In genomic region chr17:199806-200603, GRCh38 we compare ENCODE assay signal across 11 cellular contexts. TPM values are rescaled to one million over a fixed set of nuclear protein-coding genes. Genes with fewer than 3 reads are reported as not detected.
DNase-seq lines count a peak whose midpoint lies in the region; ATAC-seq and TF ChIP-seq lines count a peak whose summit lies in the region.
"Had no signal": no experiment of that assay in that cellular context is flagged by ENCODE, and none has a peak within 500 bp of the region (broad histone marks: within the 10 kb centered on the region; RNA-seq: fewer than 3 reads in every experiment).

No MANE protein-coding gene starts in this region.

- peak overlapping the region; percentile 61; the same call in 1 of the 2 replicates for H3K27ac Mint-ChIP-seq in WTC11

- H3K9me3 ChIP-seq in neuronal stem cell (replicated peaks in 1 of 2; ENCODE audit: control insufficient read depth in 2 of 2, insufficient read depth in 1 of 2, low read depth in 1 of 2, low read length in 2 of 2): peaks cover 2% of the 10 kb centered on the region in 2 donors
- no peaks in the 10 kb centered on the region for H3K9me3 ChIP-seq in Peyer's patch

- H2BK12ac ChIP-seq in neuronal stem cell (ENCODE audit: low read length): no peak overlapping the region

- H3K9ac ChIP-seq in neuronal stem cell (ENCODE audit: low read depth, low read length, poor library complexity): no peak overlapping the region

- H3K36me3 ChIP-seq in neuronal stem cell (replicated peaks in 1 of 2; ENCODE audit: control insufficient read depth in 2 of 2, insufficient read depth in 2 of 2, low read length in 2 of 2) (no peaks in the 10 kb centered on the region), Peyer's patch (no peaks in the 10 kb centered on the region)

- TF ChIP-seq CTCF in WTC11 (IDR thresholded peaks at IDR 0.05): no peak
- no peak for TF ChIP-seq CTCF in Peyer's patch (IDR thresholded peaks at IDR 0.05)

- H3K4me1 Mint-ChIP-seq in WTC11: peaks cover 33% of the 10 kb centered on the region

- no peak overlapping the region for H3K4me3 Mint-ChIP-seq in WTC11
- H3K4me3 Mint-ChIP-seq: activated T-cell treated with anti-CD3 and anti-CD28 coated beads, Interleukin-2, amount 50 U/mL, for 4 hours had no signal

- H3K79me1 ChIP-seq in neuronal stem cell (ENCODE audit: low read depth, low read length): no peaks in the 10 kb centered on the region

- H4K91ac ChIP-seq in neuronal stem cell (ENCODE audit: low read depth, low read length, poor library complexity): no peak overlapping the region

- DNase-seq in Daoy (ENCODE audit: low read depth) (peak; percentile 70), WTC11 (ENCODE audit: low spot score) (peak; percentile 27), left ventricle myocardium superior (peak; percentile 60), neuronal stem cell (ENCODE audit: low spot score) (no peak), Peyer's patch (no peak), Kasumi-1 (lab: John Stamatoyannopoulos, UW) (no peak)
- DNase-seq: activated CD4-positive, CD25-positive, alpha-beta regulatory T cell treated with anti-CD3 and anti-CD28 coated beads, Interleukin-2, amount 50 U/mL, for 72 hours; activated T-cell treated with anti-CD3 and anti-CD28 coated beads, Interleukin-2, amount 50 U/mL, for 4 hours; NCI-H524 treated with DMSO at 0.1 percent for 48 hours had no signal

- peak overlapping the region; percentile 48 for H2AK5ac ChIP-seq in neuronal stem cell (ENCODE audit: low read depth, low read length)

- no peak overlapping the region for H3K4me3 ChIP-seq in neuronal stem cell (ENCODE audit: low read length in 2 of 2)
- H3K4me3 ChIP-seq in Peyer's patch: no peak overlapping the region

- no peak overlapping the region for H2AFZ ChIP-seq in neuronal stem cell (ENCODE audit: low read length)

- H3K27ac ChIP-seq in neuronal stem cell (replicated peaks; ENCODE audit: low read length) (no peak overlapping the region), Peyer's patch (peak overlapping the region in 2 of 4 donors; percentile 17 to 25)

- H3K27me3 ChIP-seq in neuronal stem cell (ENCODE audit: control insufficient read depth in 3 of 3, insufficient read depth in 3 of 3, low read depth in 1 of 3, low read length in 3 of 3) (peaks cover 0 to 58% (median 0%) of the 10 kb centered on the region in 3 experiments), Peyer's patch (no peaks in the 10 kb centered on the region)

- peak overlapping the region; percentile 38 for H3K18ac ChIP-seq in neuronal stem cell (ENCODE audit: low read length)

- H3K14ac ChIP-seq in neuronal stem cell (ENCODE audit: low read length): no peak overlapping the region

- H2BK5ac ChIP-seq in neuronal stem cell (ENCODE audit: low read length): no peak overlapping the region

- H4K8ac ChIP-seq in neuronal stem cell (ENCODE audit: low read depth, low read length): peak overlapping the region; percentile 29

- POLR2A ChIA-PET in WTC11 (lab: Charles Lee): no interaction called here

- no peaks in the 10 kb centered on the region for H3K36me3 Mint-ChIP-seq in WTC11

- H2BK15ac ChIP-seq in neuronal stem cell (ENCODE audit: low read length): no peak overlapping the region

- H3K4me1 ChIP-seq in neuronal stem cell (ENCODE audit: control insufficient read depth in 2 of 2, insufficient read depth in 1 of 2, low read depth in 1 of 2, low read length in 2 of 2): peaks cover 0 to 10% of the 10 kb centered on the region in 2 donors
- no peaks in the 10 kb centered on the region for H3K4me1 ChIP-seq in Peyer's patch

- intact Hi-C loops in left ventricle myocardium superior (cut with micrococcal nuclease): no loop called here

- no peak overlapping the region for H2BK120ac ChIP-seq in neuronal stem cell (ENCODE audit: low read depth, low read length)

- no peaks in the 10 kb centered on the region for H3K9me3 Mint-ChIP-seq in WTC11
- H3K9me3 Mint-ChIP-seq: activated T-cell treated with anti-CD3 and anti-CD28 coated beads, Interleukin-2, amount 50 U/mL, for 4 hours had no signal

- peak; percentile 31 for ATAC-seq in WTC11
- ATAC-seq in left ventricle myocardium superior: peak; percentile 62
- no peak for ATAC-seq in HG03280 (IDR thresholded peaks at IDR 0.05; ENCODE audit: unreplicated experiment)
- ATAC-seq in HG02840 (IDR thresholded peaks at IDR 0.05; ENCODE audit: low FRiP score, unreplicated experiment): no peak
- ATAC-seq: activated T-cell treated with anti-CD3 and anti-CD28 coated beads, Interleukin-2, amount 50 U/mL, for 4 hours had no signal

- H3K4ac ChIP-seq in neuronal stem cell (ENCODE audit: low read length): no peak overlapping the region

- peak overlapping the region; percentile 21 for H3K23ac ChIP-seq in neuronal stem cell (ENCODE audit: low read depth, low read length, poor library complexity)

- peaks cover 2% of the 10 kb centered on the region; the same call in 1 of the 2 replicates for H3K27me3 Mint-ChIP-seq in WTC11 (ENCODE audit: low read depth)

- no peak for TF ChIP-seq POLR2A in Peyer's patch (IDR thresholded peaks at IDR 0.05)

- no CpG with 5 or more reads among the region's 14 CpGs for WGBS in neuronal stem cell (ENCODE audit: extremely low coverage in 2 of 2, insufficient read length in 2 of 2, insufficient replicate concordance in 1 of 2), 2 donors

- CTCF ChIA-PET in WTC11 (lab: Charles Lee): interaction anchor here (1.3 to 2.3 kb wide), 3 partner anchors 60 to 121 kb away, joined by 3 to 9 read pairs (median 4); no protein-coding TSS in a partner anchor

- no peak overlapping the region for H3K4me2 ChIP-seq in neuronal stem cell (ENCODE audit: insufficient read depth, low read length, poor library complexity, severe bottlenecking)

TF ChIP-seq in WTC11, 78 proteins besides CTCF, POLR2A, EP300 and RAD21:
- TF ChIP-seq E2F5 (CRISPR knock-in tag; IDR thresholded peaks at IDR 0.05) (peak; percentile 39; the same call in 1 of the 2 replicates), AFF4 (CRISPR knock-in tag; IDR thresholded peaks at IDR 0.05; ENCODE audit: borderline replicate concordance) (no peak), ZNF138 (CRISPR knock-in tag; conservative IDR thresholded peaks at IDR 0.05) (no peak)

RNA-seq across cellular contexts. Expression of gene DOC2B, which starts 18.6 kb away (rescaled TPM):
- 3.7 and 8.5 TPM in 2 replicates for total RNA-seq in Daoy (2014; rRNA removed; shearing (Covaris generic))
- total RNA-seq in WTC11 (2021) (2.1 to 2.7 TPM (median 2.5 TPM) in 3 replicates), left ventricle myocardium superior (3.9 TPM), Peyer's patch (10 to 100 TPM in 1 of 4 donors, 1 to 10 TPM in 3; 4.2 to 29.7 (median 6.1) TPM)
- polyA plus RNA-seq in neuronal stem cell (2013, experiment 1 of 2): 5.0 TPM
- polyA plus RNA-seq in neuronal stem cell (2013, experiment 2 of 2): 4.9 TPM

Comparison
In these comparisons a context has a peak if more than half of its experiments do, and no peak if none do; other contexts are left out.
1. DNase-seq: peak in Daoy (single experiment), WTC11 (single experiment) and left ventricle myocardium superior (single experiment); none in neuronal stem cell (single experiment), Peyer's patch (0 of 3) and Kasumi-1 (0 of 2).
2. ATAC-seq: peak in WTC11 (single experiment) and left ventricle myocardium superior (single experiment); none in HG03280 (single experiment) and HG02840 (single experiment).